In genomic region chr1:219888667-219889066, GRCh38 we compare ENCODE assay signal across 4 cellular contexts. TPM values are rescaled to one million over a fixed set of nuclear protein-coding genes. Genes with fewer than 3 reads are reported as not detected.
"Had no signal": no experiment of that assay in that cellular context is flagged by ENCODE, and none has a peak within 500 bp of the region (broad histone marks: within the 10 kb centered on the region; RNA-seq: fewer than 3 reads in every experiment).

No MANE protein-coding gene starts in this region.

RNA-seq across cellular contexts. Expression of gene SLC30A10, which starts 39.7 kb away (rescaled TPM):
- total RNA-seq: HT-29, HT1080, IMR-90 had no signal
- polyA plus RNA-seq: IgD-negative memory B cell, IMR-90 had no signal
